In genomic region chr14:80977103-80977728, GRCh38 we compare ENCODE assay signal across 11 cellular contexts. TPM values are rescaled to one million over a fixed set of nuclear protein-coding genes. Genes with fewer than 3 reads are reported as not detected.
A peak's percentile ranks its signal among the peaks of the same experiment; 100 is the strongest.
DNase-seq lines count a peak whose midpoint lies in the region; ATAC-seq and TF ChIP-seq lines count a peak whose summit lies in the region.
"Had no signal": no experiment of that assay in that cellular context is flagged by ENCODE, and none has a peak within 500 bp of the region (broad histone marks: within the 10 kb centered on the region; RNA-seq: fewer than 3 reads in every experiment).

No MANE protein-coding gene starts in this region.

- no peak overlapping the region for H3K27ac Mint-ChIP-seq in natural killer cell

- TF ChIP-seq CTCF in GM12864 (IDR thresholded peaks at IDR 0.05; ENCODE audit: low read depth, low read length, missing control alignments) (peak; percentile 52), natural killer cell (IDR thresholded peaks at IDR 0.05) (no peak)

- H3K4me1 Mint-ChIP-seq in natural killer cell: no peaks in the 10 kb centered on the region

- DNase-seq in GM12864 (ENCODE audit: low read depth) (no peak), HuH-7 (ENCODE audit: low spot score) (peak; percentile 8), iPS-NIHi11 (ENCODE audit: low spot score) (peak; percentile 27), NCI-H2107 (lab: John Stamatoyannopoulos, UW) (no peak), natural killer cell (no peak), islet precursor cell (no peak)
- DNase-seq: COR-L47, Peyer's patch had no signal

- peak; percentile 75 for ATAC-seq in GM21367 (IDR thresholded peaks at IDR 0.05; ENCODE audit: unreplicated experiment)
- no peak for ATAC-seq in HG03045 (IDR thresholded peaks at IDR 0.05; ENCODE audit: unreplicated experiment)
- no peak for ATAC-seq in natural killer cell

- no peaks in the 10 kb centered on the region for H3K9me3 Mint-ChIP-seq in natural killer cell

- H3K4me3 Mint-ChIP-seq in natural killer cell: no peak overlapping the region

- intact Hi-C loops in natural killer cell (cut with micrococcal nuclease): no loop called here

- no peak overlapping the region for H3K4me3 ChIP-seq in GM12864 (ENCODE audit: low read depth, low read length)
- H3K4me3 ChIP-seq: cardiac muscle cell, Peyer's patch had no signal

- H3K27me3 Mint-ChIP-seq in natural killer cell (ENCODE audit: low read depth in 2 of 2): peaks cover 6% of the 10 kb centered on the region in 2 donors

- H3K36me3 Mint-ChIP-seq in natural killer cell: no peaks in the 10 kb centered on the region

RNA-seq across cellular contexts. Expression of gene TSHR, which starts 21.8 kb away (rescaled TPM):
- under 1 TPM in 1 of 3 donors, not detected in 2; 0.80 TPM for total RNA-seq in natural killer cell
- total RNA-seq: Peyer's patch had no signal

RNA-seq across cellular contexts. Expression of gene CEP128, which starts 35.7 kb away (rescaled TPM):
- 10 to 100 TPM; 14.4 to 16.7 (median 15.6) TPM for total RNA-seq in natural killer cell

Comparison
In these comparisons a context has a peak if more than half of its experiments do, and no peak if none do; other contexts are left out.
1. DNase-seq: peak in HuH-7 (single experiment) and iPS-NIHi11 (single experiment); none in GM12864 (single experiment), NCI-H2107 (single experiment), natural killer cell (single experiment) and islet precursor cell (single experiment).